18 cellular contexts compared by ENCODE assay signal in the genomic region with DNA sequence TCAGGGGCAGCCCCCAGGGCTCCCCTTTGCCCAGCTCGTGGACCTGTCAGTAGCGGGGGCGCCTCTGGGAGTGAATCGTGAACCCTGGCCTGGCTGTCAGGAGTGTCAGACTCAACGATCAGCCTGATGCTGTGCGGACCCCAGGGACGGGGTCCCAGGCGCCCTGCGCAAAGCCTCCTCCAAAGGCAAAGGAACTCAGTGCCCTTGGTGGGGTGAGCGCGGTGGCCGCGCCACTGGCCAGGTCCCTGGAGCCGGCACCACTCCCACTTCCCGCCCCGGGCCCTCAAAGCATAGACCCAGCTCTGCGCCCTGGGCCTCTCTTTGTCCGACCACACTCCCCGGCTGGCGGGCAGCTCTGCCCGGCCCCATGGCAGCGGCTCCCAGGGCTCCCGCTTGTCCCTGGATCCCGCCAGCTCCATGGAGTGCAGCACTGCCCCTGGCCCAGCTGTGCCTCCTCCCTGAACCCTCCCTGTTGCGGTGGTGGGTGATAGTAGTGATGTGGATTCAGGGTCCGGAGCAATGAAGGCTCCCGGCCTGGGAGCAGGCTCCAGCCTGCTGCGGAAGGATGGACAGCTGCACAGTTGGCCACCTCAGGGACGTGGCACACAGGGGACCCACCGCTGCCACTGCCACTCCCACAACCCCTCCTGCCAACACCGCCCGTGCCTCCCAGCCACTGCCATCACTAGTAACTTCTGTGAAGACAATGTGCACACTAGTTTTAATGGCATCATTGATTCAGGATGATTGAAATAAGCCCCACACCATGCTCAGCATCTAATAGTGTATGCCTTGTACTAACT.
"Had no signal": no experiment of that assay in that cellular context is flagged by ENCODE, and none has a peak within 500 bp of the region (broad histone marks: within the 10 kb centered on the region; RNA-seq: fewer than 3 reads in every experiment).

No MANE protein-coding gene starts in this region.

- H3K27ac ChIP-seq: cardiac muscle cell, parathyroid adenoma, stomach had no signal

- ATAC-seq: mucosa of descending colon had no signal

- H3K9ac ChIP-seq: parathyroid adenoma had no signal

- H3K4me3 Mint-ChIP-seq: activated naive CD8-positive, alpha-beta T cell treated with anti-CD3 and anti-CD28 coated beads for 36 hours; naive B cell; neural crest cell had no signal

- H3K36me3 Mint-ChIP-seq: activated naive CD8-positive, alpha-beta T cell treated with anti-CD3 and anti-CD28 coated beads for 36 hours; naive B cell had no signal

- H3K27ac Mint-ChIP-seq: activated naive CD8-positive, alpha-beta T cell treated with anti-CD3 and anti-CD28 coated beads for 36 hours; naive B cell had no signal

- H3K4me1 ChIP-seq: parathyroid adenoma, stomach had no signal

- H3K27me3 ChIP-seq: cardiac muscle cell, stomach had no signal

- H3K9me3 Mint-ChIP-seq: activated naive CD8-positive, alpha-beta T cell treated with anti-CD3 and anti-CD28 coated beads for 36 hours had no signal

- H3K27me3 Mint-ChIP-seq: activated naive CD8-positive, alpha-beta T cell treated with anti-CD3 and anti-CD28 coated beads for 36 hours had no signal

- DNase-seq: activated CD4-positive, alpha-beta T cell treated with anti-CD3 and anti-CD28 coated beads, Interleukin-2, amount 50 U/mL, for 1 hour; activated CD8-positive, alpha-beta memory T cell treated with anti-CD3 and anti-CD28 coated beads, Interleukin-2, amount 50 U/mL, for 4 hours; activated naive CD8-positive, alpha-beta T cell treated with anti-CD3 and anti-CD28 coated beads for 36 hours; activated T-cell treated with anti-CD3 and anti-CD28 coated beads, Interleukin-2, amount 50 U/mL, for 48 hours; amniotic stem cell; erythroblast; mesenchymal stem cell; naive B cell; stimulated activated CD4-positive, alpha-beta T cell treated with anti-CD3 and anti-CD28 coated beads, Interleukin-12 subunit alpha, Interleukin-12 subunit beta, amount 100 ng/mL, for 4 hours; stimulated activated CD4-positive, alpha-beta T cell treated with anti-CD3 and anti-CD28 coated beads, Interleukin-1b, Interleukin-23, amount 100 ng/mL, for 48 hours; stomach; T-helper 1 cell; T-helper 9 cell; trophoblast cell had no signal

- H3K4me3 ChIP-seq: cardiac muscle cell, mucosa of descending colon, stomach had no signal

- H3K36me3 ChIP-seq: cardiac muscle cell, stomach had no signal

- H3K4me1 Mint-ChIP-seq: activated naive CD8-positive, alpha-beta T cell treated with anti-CD3 and anti-CD28 coated beads for 36 hours; naive B cell had no signal
